1 cellular context compared by ENCODE assay signal in genomic region chr1:71587961-71588360, GRCh38.
TF ChIP-seq lines count a peak whose summit lies in the region.

No MANE protein-coding gene starts in this region.

TF ChIP-seq in H1, 55 proteins besides CTCF, POLR2A, EP300 and RAD21 (continued from another document):
- no peak for TF ChIP-seq MAX (IDR thresholded peaks at IDR 0.05)
- no peak for TF ChIP-seq JUN (IDR thresholded peaks at IDR 0.05; ENCODE audit: low read depth, low read length)
- TF ChIP-seq CBX5 (IDR thresholded peaks at IDR 0.05; ENCODE audit: low read depth, low read length), result no peak
- no peak for TF ChIP-seq SP1 (IDR thresholded peaks at IDR 0.05; ENCODE audit: low read depth, low read length)
- no peak for TF ChIP-seq POLR2AphosphoS5 (IDR thresholded peaks at IDR 0.05; ENCODE audit: low read depth, low read length)
- TF ChIP-seq JUND (IDR thresholded peaks at IDR 0.05; ENCODE audit: low read length), result no peak
- no peak for TF ChIP-seq RBBP5 (IDR thresholded peaks at IDR 0.05; ENCODE audit: borderline replicate concordance, low read depth, low read length)
- no peak for TF ChIP-seq TCF12 (IDR thresholded peaks at IDR 0.05; ENCODE audit: low read depth, low read length)
- no peak for TF ChIP-seq SIRT6 (IDR thresholded peaks at IDR 0.05; ENCODE audit: low read length)
- no peak for TF ChIP-seq RNF2 (IDR thresholded peaks at IDR 0.05; ENCODE audit: borderline replicate concordance, low read depth, low read length, missing control alignments, poor library complexity, severe bottlenecking)
- no peak for TF ChIP-seq TEAD4 (IDR thresholded peaks at IDR 0.05; ENCODE audit: low read depth, low read length)
- TF ChIP-seq EGR1 (IDR thresholded peaks at IDR 0.05; ENCODE audit: borderline replicate concordance, low read depth, low read length), result no peak
